Comparison of ENCODE assay signal across 8 cellular contexts in genomic region chr4:147731611-147732515, GRCh38. TPM values are rescaled to one million over a fixed set of nuclear protein-coding genes. Genes with fewer than 3 reads are reported as not detected.
DNase-seq lines count a peak whose midpoint lies in the region; ATAC-seq, FAIRE-seq and TF ChIP-seq lines count a peak whose summit lies in the region.

TSS of gene ARHGAP10 (plus strand) at chr4:147732088. CDS start at chr4:147732302, 214 bp downstream.

- H3K27ac ChIP-seq in adipose tissue (ENCODE audit: low read depth, low read length), result no peak within 1 kb of the TSS
- H3K27ac ChIP-seq in heart right ventricle, result peak within 1 kb of the TSS; percentile 86 to 95 (median 92)

- peaks cover 0 to 5% (median 0%) of the 10 kb centered on the region in 7 donors for H3K27me3 ChIP-seq in heart right ventricle

- H3K4me1 ChIP-seq in heart right ventricle, result peaks cover 0 to 54% (median 23%) of the 10 kb centered on the region in 9 donors

- H3K9me3 ChIP-seq in heart right ventricle, result no peaks in the 10 kb centered on the region

- H3K36me3 ChIP-seq in heart right ventricle, result no peaks in the 10 kb centered on the region

- WGBS in adipose tissue, 3 donors, result 0 to 1% (median 0%) methylated on average over 75 to 104 of the region's 104 CpGs
- WGBS in heart right ventricle, 2 donors, result 1% methylated on average over 102 to 104 of the region's 104 CpGs

- FAIRE-seq in urothelium cell line (lab: Jason Lieb, UNC), result no peak

- H3K4me3 ChIP-seq in heart right ventricle, result peak within 1 kb of the TSS; percentile 44 to 93 (median 78)

- no peak for TF ChIP-seq CTCF in heart right ventricle (IDR thresholded peaks at IDR 0.05)

- intact Hi-C loops in heart right ventricle (cut with DNase I), result loop anchor here in 7 of 10 donors (1.0 to 10.0 kb wide), 8 partner anchors 24 to 135 kb away; no protein-coding TSS in a partner anchor

- DNase-seq in COR-L47 (lab: John Stamatoyannopoulos, UW) (peak; percentile 51), SW 1271 (lab: John Stamatoyannopoulos, UW) (peak; percentile 18 to 57), heart right ventricle (peak; percentile 67 to 81), putamen (ENCODE audit: low spot score) (peak; percentile 42), urothelium cell line (ENCODE audit: low spot score) (peak; percentile 70)

- ATAC-seq in GM19455 (IDR thresholded peaks at IDR 0.05; ENCODE audit: unreplicated experiment) (peak; percentile 65), HG03571 (IDR thresholded peaks at IDR 0.05; ENCODE audit: unreplicated experiment) (peak; percentile 50), heart right ventricle (peak; percentile 72 to 90 (median 84))

RNA-seq across cellular contexts. Expression of gene ARHGAP10, which starts in this region (rescaled TPM):
- polyA plus RNA-seq in adipose tissue, result 10 to 100 TPM in 2 of 3 donors, 1 to 10 TPM in 1; 9.0 to 33.5 (median 22.7) TPM
- 10 to 100 TPM; 33.9 to 71.1 (median 60.7) TPM for total RNA-seq in heart right ventricle
- 10 to 100 TPM; 39.0 to 63.0 TPM for polyA plus RNA-seq in heart right ventricle
